ENCODE assay signal across 20 cellular contexts in genomic region chr12:54751493-54751892, GRCh38.
"Had no signal": no experiment of that assay in that cellular context is flagged by ENCODE, and none has a peak within 500 bp of the region (broad histone marks: within the 10 kb centered on the region; RNA-seq: fewer than 3 reads in every experiment).

No MANE protein-coding gene starts in this region.

- H3K36me3 ChIP-seq: colonic mucosa, esophagus muscularis mucosa, gastroesophageal sphincter, heart left ventricle, left lung, lower lobe of right lung had no signal

- H3K36me3 Mint-ChIP-seq: immature natural killer cell, mesothelial cell of epicardium had no signal

- H3K27ac ChIP-seq: colonic mucosa, esophagus muscularis mucosa, foreskin keratinocyte, gastroesophageal sphincter, heart left ventricle, hepatocyte, left lung, lower lobe of right lung had no signal

- FAIRE-seq: endothelial cell of umbilical vein had no signal

- DNase-seq: colonic mucosa; cortex of kidney; effector memory CD4-positive, alpha-beta T cell; foreskin keratinocyte; heart left ventricle; hypothalamus; immature natural killer cell; islet precursor cell; left cardiac atrium; left lung; left ventricle myocardium superior; lower lobe of right lung; mesenchymal stem cell; mucosa of descending colon had no signal

- H3K4me1 Mint-ChIP-seq: mesothelial cell of epicardium had no signal

- H3K27me3 Mint-ChIP-seq: dendritic cell treated with granulocyte-macrophage colony-stimulating factor and Interleukin-4, amounts not matched to agents 40 ng/mL and 50 ng/mL, for 4 days had no signal

- H3K27ac Mint-ChIP-seq: dendritic cell treated with granulocyte-macrophage colony-stimulating factor and Interleukin-4, amounts not matched to agents 40 ng/mL and 50 ng/mL, for 4 days; immature natural killer cell; mesothelial cell of epicardium had no signal

- H3K4me3 Mint-ChIP-seq: dendritic cell treated with granulocyte-macrophage colony-stimulating factor and Interleukin-4, amounts not matched to agents 40 ng/mL and 50 ng/mL, for 4 days; immature natural killer cell; mesothelial cell of epicardium had no signal

- H3K4me3 ChIP-seq: colonic mucosa, esophagus muscularis mucosa, gastroesophageal sphincter, heart left ventricle, hepatocyte, left lung, lower lobe of right lung, mucosa of descending colon had no signal

- H3K4me1 ChIP-seq: colonic mucosa, esophagus muscularis mucosa, foreskin keratinocyte, gastroesophageal sphincter, left lung, lower lobe of right lung had no signal

- H3K9me3 ChIP-seq: colonic mucosa, esophagus muscularis mucosa, gastroesophageal sphincter, left lung, lower lobe of right lung, mucosa of descending colon had no signal

- ATAC-seq: foreskin keratinocyte, gastroesophageal sphincter, heart left ventricle, left cardiac atrium, left lung, left ventricle myocardium superior, lower lobe of right lung, mucosa of descending colon had no signal

- H3K9me3 Mint-ChIP-seq: dendritic cell treated with granulocyte-macrophage colony-stimulating factor and Interleukin-4, amounts not matched to agents 40 ng/mL and 50 ng/mL, for 4 days; immature natural killer cell; mesothelial cell of epicardium had no signal
